Comparison of ENCODE assay signal across 14 cellular contexts in the genomic region with DNA sequence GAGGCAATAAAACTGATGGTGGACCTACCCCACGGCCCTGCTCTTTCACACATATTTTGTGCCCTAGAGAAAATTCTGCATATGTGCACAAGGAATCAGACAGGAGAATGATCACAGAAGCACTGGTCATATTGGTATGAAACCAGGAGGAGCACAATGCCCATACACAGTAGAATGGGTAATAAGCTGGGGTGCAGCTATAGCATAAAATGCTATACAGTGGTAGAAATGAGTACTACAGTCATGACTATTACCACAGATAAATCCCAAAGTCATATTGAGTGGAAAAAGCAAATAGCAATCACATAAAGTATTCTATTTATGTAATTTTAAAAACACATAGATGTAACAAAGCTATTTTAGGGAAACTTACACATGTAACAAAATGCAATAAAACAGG.
"Had no signal": no experiment of that assay in that cellular context is flagged by ENCODE, and none has a peak within 500 bp of the region (broad histone marks: within the 10 kb centered on the region; RNA-seq: fewer than 3 reads in every experiment).

No MANE protein-coding gene starts in this region.

- H3K27me3 Mint-ChIP-seq: activated naive CD4-positive, alpha-beta T cell treated with anti-CD3 and anti-CD28 coated beads, Interleukin-2, amount 10 ng/mL, durations not matched to agents 7 days and 5 days; activated T-cell treated with anti-CD3 and anti-CD28 coated beads, Interleukin-2, amount 50 U/mL, for 24 hours; T-helper 17 cell had no signal

- H3K36me3 Mint-ChIP-seq: activated naive CD4-positive, alpha-beta T cell treated with anti-CD3 and anti-CD28 coated beads, Interleukin-2, amount 10 ng/mL, durations not matched to agents 7 days and 5 days; immature natural killer cell; WTC11 had no signal

- H3K4me1 Mint-ChIP-seq: activated CD4-positive, alpha-beta memory T cell treated with anti-CD3 and anti-CD28 coated beads, Interleukin-2, amount 10 ng/mL, durations not matched to agents 7 days and 5 days; activated naive CD4-positive, alpha-beta T cell treated with anti-CD3 and anti-CD28 coated beads, Interleukin-2, amount 10 ng/mL, durations not matched to agents 7 days and 5 days; immature natural killer cell; T-helper 17 cell had no signal

- H3K4me3 Mint-ChIP-seq: activated CD4-positive, alpha-beta memory T cell treated with anti-CD3 and anti-CD28 coated beads, Interleukin-2, amount 10 ng/mL, durations not matched to agents 7 days and 5 days; activated naive CD4-positive, alpha-beta T cell treated with anti-CD3 and anti-CD28 coated beads, Interleukin-2, amount 10 ng/mL, durations not matched to agents 7 days and 5 days; activated T-cell treated with anti-CD3 and anti-CD28 coated beads, Interleukin-2, amount 50 U/mL, for 24 hours; immature natural killer cell; nephron progenitor cell; stimulated activated naive CD8-positive, alpha-beta T cell treated with anti-CD3 and anti-CD28 coated beads, Interleukin-15, Interleukin-2, amounts not matched to agents 100 ng/mL and 50 ng/mL, for 24 hours; T-helper 17 cell; WTC11 had no signal

- H3K4me3 ChIP-seq: suprapubic skin, upper lobe of left lung had no signal

- H3K27ac Mint-ChIP-seq: activated CD4-positive, alpha-beta memory T cell treated with anti-CD3 and anti-CD28 coated beads, Interleukin-2, amount 10 ng/mL, durations not matched to agents 7 days and 5 days; activated naive CD4-positive, alpha-beta T cell treated with anti-CD3 and anti-CD28 coated beads, Interleukin-2, amount 10 ng/mL, durations not matched to agents 7 days and 5 days; activated T-cell treated with anti-CD3 and anti-CD28 coated beads, Interleukin-2, amount 50 U/mL, for 24 hours; immature natural killer cell; nephron progenitor cell; stimulated activated naive CD8-positive, alpha-beta T cell treated with anti-CD3 and anti-CD28 coated beads, Interleukin-15, Interleukin-2, amounts not matched to agents 100 ng/mL and 50 ng/mL, for 24 hours; T-helper 17 cell; WTC11 had no signal

- DNase-seq: activated CD4-positive, alpha-beta memory T cell treated with anti-CD3 and anti-CD28 coated beads, Interleukin-2, amount 10 ng/mL, durations not matched to agents 7 days and 5 days; activated CD4-positive, alpha-beta T cell treated with anti-CD3 and anti-CD28 coated beads for 4 hours; activated naive CD4-positive, alpha-beta T cell treated with anti-CD3 and anti-CD28 coated beads, Interleukin-2, amount 10 ng/mL, durations not matched to agents 7 days and 5 days; activated T-cell treated with anti-CD3 and anti-CD28 coated beads, Interleukin-2, amount 50 U/mL, for 24 hours; foreskin melanocyte; head of caudate nucleus; immature natural killer cell; nephron progenitor cell; T-helper 17 cell; upper lobe of left lung had no signal

- H3K9me3 Mint-ChIP-seq: activated CD4-positive, alpha-beta memory T cell treated with anti-CD3 and anti-CD28 coated beads, Interleukin-2, amount 10 ng/mL, durations not matched to agents 7 days and 5 days; activated naive CD4-positive, alpha-beta T cell treated with anti-CD3 and anti-CD28 coated beads, Interleukin-2, amount 10 ng/mL, durations not matched to agents 7 days and 5 days; activated T-cell treated with anti-CD3 and anti-CD28 coated beads, Interleukin-2, amount 50 U/mL, for 24 hours; nephron progenitor cell had no signal

- ATAC-seq: sciatic nerve, T-helper 17 cell, WTC11 had no signal
